ENCODE assay signal across 1 cellular context in genomic region chr5:37672118-37672588, GRCh38.
A peak's percentile ranks its signal among the peaks of the same experiment; 100 is the strongest.
TF ChIP-seq lines count a peak whose summit lies in the region.
"Not testable (repeated sequence)": the region's sequence is repeated elsewhere in the genome, so short reads cannot be mapped to it uniquely, and the experiment has no call there.

No MANE protein-coding gene starts in this region.

TF ChIP-seq in K562, 482 proteins besides CTCF, POLR2A, EP300 and RAD21 (continued from another document and continues in another):
- TF ChIP-seq MNT (conservative IDR thresholded peaks at IDR 0.05): peak in 1 of 2 experiments; percentile 64; a peak in 2 of 4 replicates
- TF ChIP-seq HDAC3 (IDR thresholded peaks at IDR 0.05; ENCODE audit: borderline replicate concordance, partially characterized antibody): peak; percentile 85
- 0 out of 2 replicates have a peak, but pooled peaks have one; percentile 17 for TF ChIP-seq ZNF583 (CRISPR knock-in tag; IDR thresholded peaks at IDR 0.05)
- TF ChIP-seq RCOR1 (IDR thresholded peaks at IDR 0.05; ENCODE audit: borderline replicate concordance in 1 of 2, low read depth in 2 of 2, low read length in 2 of 2): peak; percentile 35 to 77; a peak in 3 of 4 replicates
- peak; percentile 63 to 82; a peak in 3 of 4 replicates for TF ChIP-seq KDM1A (IDR thresholded peaks at IDR 0.05)
- TF ChIP-seq NBN (IDR thresholded peaks at IDR 0.05; ENCODE audit: low read depth): peak; percentile 73; the same call in 1 of the 2 replicates
- peak; percentile 32 to 79; a peak in 1 of 4 replicates for TF ChIP-seq ARNT (IDR thresholded peaks at IDR 0.05)
- peak; percentile 94 for TF ChIP-seq GATA2 (CRISPR knock-in tag; IDR thresholded peaks at IDR 0.05)
- peak; percentile 73; the same call in 1 of the 2 replicates for TF ChIP-seq ZNF589 (CRISPR knock-in tag; IDR thresholded peaks at IDR 0.05; ENCODE audit: low read depth)
- peak; percentile 81 for TF ChIP-seq ZFP1 (CRISPR knock-in tag; IDR thresholded peaks at IDR 0.05)
- peak; percentile 24; the same call in 1 of the 2 replicates for TF ChIP-seq SMC3 (conservative IDR thresholded peaks at IDR 0.05; ENCODE audit: insufficient read depth, low read depth, low read length)
- 0 out of 2 replicates have a peak, but pooled peaks have one; percentile 50 for TF ChIP-seq ELF1 (tag; IDR thresholded peaks at IDR 0.05)
- TF ChIP-seq SMAD4 (CRISPR knock-in tag; conservative IDR thresholded peaks at IDR 0.05): peak; percentile 98
- peak; percentile 43; the same call in 1 of the 2 replicates for TF ChIP-seq TFAP4 (CRISPR knock-in tag; IDR thresholded peaks at IDR 0.05; ENCODE audit: borderline replicate concordance)
- peak; percentile 84 for TF ChIP-seq ZBTB2 (IDR thresholded peaks at IDR 0.05)
- peak; percentile 39; the same call in 1 of the 2 replicates for TF ChIP-seq GATAD2B (IDR thresholded peaks at IDR 0.05; ENCODE audit: borderline replicate concordance)
- TF ChIP-seq TBL1XR1 (IDR thresholded peaks at IDR 0.05; ENCODE audit: low read length in 2 of 2): peak in 1 of 2 experiments; percentile 71; a peak in 2 of 4 replicates
- TF ChIP-seq ZNF395 (CRISPR knock-in tag; IDR thresholded peaks at IDR 0.05): 0 out of 2 replicates have a peak, but pooled peaks have one; percentile 24
- not testable (repeated sequence) for TF ChIP-seq PBX2 (CRISPR knock-in tag; IDR thresholded peaks at IDR 0.05; ENCODE audit: low read depth)
- TF ChIP-seq PBX2 (tag; conservative IDR thresholded peaks at IDR 0.05; ENCODE audit: low read depth): peak; percentile 48; the same call in 1 of the 2 replicates
- TF ChIP-seq HMBOX1 (IDR thresholded peaks at IDR 0.05): peak; percentile 94
- peak; percentile 96 for TF ChIP-seq SMARCC2 (IDR thresholded peaks at IDR 0.05; ENCODE audit: low read depth)
- TF ChIP-seq ZNF766 (CRISPR knock-in tag; conservative IDR thresholded peaks at IDR 0.05): peak; percentile 87
- TF ChIP-seq ERF (CRISPR knock-in tag; IDR thresholded peaks at IDR 0.05): 0 out of 2 replicates have a peak, but pooled peaks have one; percentile 78
- peak; percentile 69 for TF ChIP-seq ATF7 (IDR thresholded peaks at IDR 0.05)
- peak; percentile 93 to 94 for TF ChIP-seq TRIM24 (IDR thresholded peaks at IDR 0.05)
- TF ChIP-seq ETV1 (tag; conservative IDR thresholded peaks at IDR 0.05; ENCODE audit: low read depth): peak; percentile 69; the same call in 1 of the 2 replicates
- peak; percentile 99 for TF ChIP-seq SMARCE1 (IDR thresholded peaks at IDR 0.05)
- 0 out of 4 replicates have a peak, but pooled peaks of 1 of the 2 experiments have one; percentile 46 for TF ChIP-seq ZNF639 (CRISPR knock-in tag; conservative IDR thresholded peaks at IDR 0.05 in 1 of 2, IDR thresholded peaks at IDR 0.05 in 1 of 2)
- TF ChIP-seq HES1 (IDR thresholded peaks at IDR 0.05; ENCODE audit: low read depth): peak; percentile 64; the same call in 1 of the 2 replicates
- peak; percentile 38; the same call in 1 of the 2 replicates for TF ChIP-seq ELF4 (CRISPR knock-in tag; IDR thresholded peaks at IDR 0.05)
- peak; percentile 62; the same call in 1 of the 2 replicates for TF ChIP-seq TARDBP (IDR thresholded peaks at IDR 0.05)
- TF ChIP-seq FOSL1 (tag; conservative IDR thresholded peaks at IDR 0.05): 0 out of 2 replicates have a peak, but pooled peaks have one; percentile 23
- peak; percentile 66 for TF ChIP-seq CREM (IDR thresholded peaks at IDR 0.05; ENCODE audit: low read depth)
- peak; percentile 21; the same call in 1 of the 2 replicates for TF ChIP-seq FOXP1 (CRISPR knock-in tag; IDR thresholded peaks at IDR 0.05)
- TF ChIP-seq HDAC1 (IDR thresholded peaks at IDR 0.05): peak in 1 of 2 experiments; percentile 83; a peak in 2 of 4 replicates
- TF ChIP-seq NONO (IDR thresholded peaks at IDR 0.05; ENCODE audit: low read depth in 2 of 2, low read length in 1 of 2): 0 out of 4 replicates have a peak, but pooled peaks of 1 of the 2 experiments have one; percentile 42
- TF ChIP-seq NCOR1 (IDR thresholded peaks at IDR 0.05): peak; percentile 91
- peak; percentile 54; the same call in 1 of the 2 replicates for TF ChIP-seq PHF21A (IDR thresholded peaks at IDR 0.05; ENCODE audit: borderline replicate concordance, low read depth)
- TF ChIP-seq RNF2 (IDR thresholded peaks at IDR 0.05): peak; percentile 89
- peak; percentile 69; the same call in 1 of the 2 replicates for TF ChIP-seq STAT5A (IDR thresholded peaks at IDR 0.05; ENCODE audit: borderline replicate concordance, low read length)
- peak; percentile 76 for TF ChIP-seq POLR2AphosphoS5 (IDR thresholded peaks at IDR 0.05; ENCODE audit: control insufficient read depth, insufficient read depth, low read depth, low read length)
- TF ChIP-seq HDAC2 (IDR thresholded peaks at IDR 0.05): peak; percentile 88
- peak; percentile 94 for TF ChIP-seq MAX (CRISPR knock-in tag; IDR thresholded peaks at IDR 0.05)
- TF ChIP-seq ZFX (CRISPR knock-in tag; IDR thresholded peaks at IDR 0.05): peak; percentile 27; the same call in 1 of the 2 replicates
- peak; percentile 61; the same call in 1 of the 2 replicates for TF ChIP-seq ETV5 (CRISPR knock-in tag; IDR thresholded peaks at IDR 0.05; ENCODE audit: low read depth)
- TF ChIP-seq NFIC (IDR thresholded peaks at IDR 0.05): peak; percentile 80
- peak; percentile 99 for TF ChIP-seq ZNF24 (IDR thresholded peaks at IDR 0.05)
- TF ChIP-seq MTA2 (IDR thresholded peaks at IDR 0.05; ENCODE audit: low read depth): peak; percentile 83
- TF ChIP-seq MIER1 (IDR thresholded peaks at IDR 0.05; ENCODE audit: low read depth): peak; percentile 68; the same call in 1 of the 2 replicates
- TF ChIP-seq E2F6 (IDR thresholded peaks at IDR 0.05; ENCODE audit: borderline replicate concordance in 1 of 2, extremely low read depth in 1 of 2, insufficient read depth in 1 of 2, insufficient read length in 1 of 2, low read depth in 1 of 2, low read length in 1 of 2, poor library complexity in 1 of 2, severe bottlenecking in 1 of 2): peak in 1 of 2 experiments; percentile 35
- peak; percentile 76 for TF ChIP-seq PKNOX1 (IDR thresholded peaks at IDR 0.05)
